In genomic region chr1:160681067-160681890, GRCh38 we compare ENCODE assay signal across 8 cellular contexts. TPM values are rescaled to one million over a fixed set of nuclear protein-coding genes. Genes with fewer than 3 reads are reported as not detected.
DNase-seq lines count a peak whose midpoint lies in the region; ATAC-seq and TF ChIP-seq lines count a peak whose summit lies in the region.

No MANE protein-coding gene starts in this region.

- H3K27ac Mint-ChIP-seq in Calu3 (ENCODE audit: unreplicated experiment) (no peak overlapping the region), activated B cell treated with CpG ODN at 0.5 μM for 24 hours (peak overlapping the region; percentile 79)

- no peaks in the 10 kb centered on the region for H3K4me1 ChIP-seq in lung (ENCODE audit: control insufficient read depth in 2 of 2, insufficient read depth in 2 of 2, low read length in 2 of 2)

- peak; percentile 33 for ATAC-seq in GM21737 (IDR thresholded peaks at IDR 0.05; ENCODE audit: unreplicated experiment)
- ATAC-seq in activated B cell treated with CpG ODN at 0.5 μM for 24 hours (ENCODE audit: low read depth): peak; percentile 89
- no peak for ATAC-seq in lung (ENCODE audit: insufficient read depth, low FRiP score)
- ATAC-seq in GM18519 (IDR thresholded peaks at IDR 0.05; ENCODE audit: low FRiP score, unreplicated experiment): no peak

- no peaks in the 10 kb centered on the region for H3K36me3 Mint-ChIP-seq in Calu3 (ENCODE audit: insufficient read depth, unreplicated experiment)
- peaks cover 97% of the 10 kb centered on the region for H3K36me3 Mint-ChIP-seq in activated B cell treated with CpG ODN at 0.5 μM for 24 hours (ENCODE audit: low read depth)

- TF ChIP-seq CTCF in Calu3 (IDR thresholded peaks at IDR 0.05; ENCODE audit: unreplicated experiment): peak; percentile 21
- no peak for TF ChIP-seq CTCF in activated B cell treated with CpG ODN at 0.5 μM for 24 hours (IDR thresholded peaks at IDR 0.05)
- TF ChIP-seq CTCF in lung (IDR thresholded peaks at IDR 0.05; ENCODE audit: control extremely low read depth, extremely low read depth): peak; percentile 50

- H3K27me3 ChIP-seq in lung (ENCODE audit: control insufficient read depth, insufficient read depth): peaks cover 2% of the 10 kb centered on the region

- peaks cover 0 to 3% of the 10 kb centered on the region in 2 donors for H3K9me3 ChIP-seq in lung (ENCODE audit: control insufficient read depth in 2 of 2, insufficient read depth in 1 of 2, low read length in 1 of 2)

- H3K4me1 Mint-ChIP-seq in Calu3 (ENCODE audit: low read depth, unreplicated experiment): no peaks in the 10 kb centered on the region
- peaks cover 52% of the 10 kb centered on the region for H3K4me1 Mint-ChIP-seq in activated B cell treated with CpG ODN at 0.5 μM for 24 hours

- peaks cover 95% of the 10 kb centered on the region for H3K27me3 Mint-ChIP-seq in Calu3 (ENCODE audit: unreplicated experiment)
- no peaks in the 10 kb centered on the region for H3K27me3 Mint-ChIP-seq in activated B cell treated with CpG ODN at 0.5 μM for 24 hours

- BruUV-seq in Calu3 (replicated peaks; lab: Mats Ljungman, UMichigan): no TSS peak

- peaks cover 0 to 4% of the 10 kb centered on the region in 2 donors for H3K36me3 ChIP-seq in lung (ENCODE audit: control insufficient read depth in 2 of 2, insufficient read depth in 2 of 2, low read length in 2 of 2)

- H3K4me3 ChIP-seq in lung: no peak overlapping the region

- POLR2A ChIA-PET in activated B cell treated with CpG ODN at 0.5 μM for 24 hours (lab: Charles Lee): interaction anchor here (0.6 to 1.1 kb wide), 4 partner anchors 27 to 147 kb away, joined by 3 to 6 read pairs (median 4); partner anchors contain the start of gene CD48

- H3K9me3 Mint-ChIP-seq in Calu3 (ENCODE audit: low read depth, unreplicated experiment) (peaks cover under 1% of the 10 kb centered on the region), activated B cell treated with CpG ODN at 0.5 μM for 24 hours (peaks cover 2% of the 10 kb centered on the region)

- DNase-seq in Calu3 (peak; percentile 54), NCI-H2107 (lab: John Stamatoyannopoulos, UW) (peak; percentile 29), activated B cell treated with CpG ODN at 0.5 μM for 24 hours (peak; percentile 67), cerebellar cortex (ENCODE audit: low spot score) (peak; percentile 65), lung (ENCODE audit: low spot score) (peak; percentile 57)
- DNase-seq in stimulated activated CD8-positive, alpha-beta memory T cell treated with anti-CD3 and anti-CD28 coated beads, Interleukin-4, amount 100 ng/mL, for 48 hours: peak; percentile 94

- no peak overlapping the region for H3K27ac ChIP-seq in lung (ENCODE audit: low read depth in 1 of 2, low read length in 1 of 2)

- 55 to 60% methylated on average over 10 of the region's 10 CpGs for WGBS in lung, 2 donors

- H3K4me3 Mint-ChIP-seq in Calu3 (ENCODE audit: low read depth, unreplicated experiment) (no peak overlapping the region), activated B cell treated with CpG ODN at 0.5 μM for 24 hours (no peak overlapping the region)

- intact Hi-C loops in Calu3 (cut with micrococcal nuclease; ENCODE audit: unreplicated experiment) (no loop called here), activated B cell treated with CpG ODN at 0.5 μM for 24 hours (cut with micrococcal nuclease) (loop anchor here (1.0 kb wide), 5 partner anchors 46 to 309 kb away; no protein-coding TSS in a partner anchor)

- CTCF ChIA-PET in Calu3 (lab: Charles Lee) (interaction anchor here (0.5 to 1.0 kb wide), 3 partner anchors 25 to 340 kb away, joined by 3 to 5 read pairs (median 3); partner anchors contain the start of genes F11R and ITLN2), activated B cell treated with CpG ODN at 0.5 μM for 24 hours (lab: Charles Lee) (interaction anchor here (0.9 to 7.5 kb wide), 22 partner anchors 9 to 309 kb away, joined by 3 to 46 read pairs (median 6); partner anchors contain the start of genes CD48 and ITLN2)

RNA-seq across cellular contexts. Expression of gene CD48, which starts 30.3 kb away (rescaled TPM):
- total RNA-seq in Calu3 (2022) (not detected in 2 replicates), activated B cell treated with CpG ODN at 0.5 μM for 24 hours (200 and 202 TPM in 2 replicates), lung (10 to 100 TPM; 17.6 to 33.6 TPM)
- 100 to 1,000 TPM in 1 of 2 donors, 10 to 100 TPM in 1; 16.4 to 126 TPM for polyA plus RNA-seq in lung

RNA-seq across cellular contexts. Expression of gene SLAMF1, which starts 34.4 kb away (rescaled TPM):
- not detected in 2 replicates for total RNA-seq in Calu3 (2022)
- total RNA-seq in activated B cell treated with CpG ODN at 0.5 μM for 24 hours: 85.7 and 91.7 TPM in 2 replicates
- 1 to 10 TPM in 1 of 2 donors, under 1 TPM in 1; 0.95 to 2.0 TPM for total RNA-seq in lung
- 10 to 100 TPM in 1 of 2 donors, under 1 TPM in 1; 0.39 to 27.0 TPM for polyA plus RNA-seq in lung

RNA-seq across cellular contexts. Expression of gene SLAMF7, which starts 57.8 kb away (rescaled TPM):
- total RNA-seq in Calu3 (2022) (2.6 and 8.4 TPM in 2 replicates), activated B cell treated with CpG ODN at 0.5 μM for 24 hours (99.2 and 119 TPM in 2 replicates), lung (10 to 100 TPM in 1 of 2 donors, 1 to 10 TPM in 1; 8.6 to 11.5 TPM)
- 10 to 100 TPM in 1 of 2 donors, 1 to 10 TPM in 1; 4.6 to 69.4 TPM for polyA plus RNA-seq in lung

Comparison
In these comparisons a context has a peak if more than half of its experiments do, and no peak if none do; other contexts are left out.
1. DNase-seq: peak in every context shown above with its lines; median percentile 94 in stimulated activated CD8-positive, alpha-beta memory T cell treated with anti-CD3 and anti-CD28 coated beads, Interleukin-4, amount 100 ng/mL, for 48 hours; 67 in activated B cell treated with CpG ODN at 0.5 μM for 24 hours; 65 in cerebellar cortex; 57 in lung; 54 in Calu3; 29 in NCI-H2107.
2. ATAC-seq: peak in GM21737 (single experiment) and activated B cell treated with CpG ODN at 0.5 μM for 24 hours (single experiment); none in lung (single experiment) and GM18519 (single experiment).
3. RNA of gene CD48, which starts 30.3 kb away (total RNA-seq): 200 to 202 TPM in activated B cell treated with CpG ODN at 0.5 μM for 24 hours and 17.6 to 33.6 TPM in lung; not detected in Calu3; every median in the first group is over 10 times any median in the second.
4. RNA of gene SLAMF1, which starts 34.4 kb away (total RNA-seq): 85.7 to 91.7 TPM in activated B cell treated with CpG ODN at 0.5 μM for 24 hours; 0.95 to 2.0 TPM in lung and not detected in Calu3; every median in the first group is over 10 times any median in the second.